In the genomic region with DNA sequence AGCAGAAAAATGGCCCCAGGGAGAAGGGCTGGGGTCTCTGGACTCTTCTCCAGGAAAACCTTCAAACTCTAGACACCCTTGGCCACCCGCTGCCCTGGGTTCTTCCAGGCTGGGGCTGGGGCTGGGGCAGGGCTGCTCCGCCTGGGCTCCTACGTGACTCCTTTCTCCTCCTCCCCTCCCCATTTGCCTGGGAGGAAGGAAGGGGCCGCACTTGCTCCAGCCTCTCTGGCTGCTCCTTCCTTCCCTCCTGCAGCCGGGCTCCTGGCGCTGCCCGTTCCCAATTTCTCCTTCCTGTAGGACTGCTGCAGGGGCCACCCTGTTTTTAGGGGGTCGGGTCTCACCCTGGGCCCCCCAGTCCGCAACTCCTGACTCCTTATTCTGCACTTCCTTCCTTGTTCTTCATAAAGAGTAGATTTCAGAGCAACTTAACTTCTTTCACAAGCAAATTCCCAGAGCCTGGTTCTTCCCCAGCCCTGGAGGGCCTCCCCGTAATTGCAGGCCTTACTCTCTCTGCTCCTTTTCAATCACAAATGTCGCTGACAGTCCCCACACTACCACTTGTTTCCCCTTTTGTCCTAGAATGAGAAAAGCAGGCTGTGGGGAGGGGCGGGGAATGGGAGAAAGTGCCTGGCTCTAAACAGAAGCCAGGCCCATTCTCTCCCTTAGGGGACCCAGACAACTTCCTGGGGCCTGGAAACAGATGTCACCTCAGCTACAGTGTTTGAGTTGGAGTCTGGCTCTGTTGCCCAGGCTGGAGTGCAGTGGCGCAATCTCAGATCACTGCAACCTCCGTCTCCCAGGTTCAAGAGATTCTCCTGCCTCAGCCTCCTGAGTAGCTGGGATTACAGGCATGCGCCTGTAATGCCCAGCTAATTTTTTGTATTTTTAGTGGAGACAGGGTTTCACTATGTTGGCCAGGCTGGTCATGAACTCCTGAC, we compare ENCODE assay signal across 2 cellular contexts.
TF ChIP-seq lines count a peak whose summit lies in the region.

No MANE protein-coding gene starts in this region.

TF ChIP-seq in SK-N-SH, 30 proteins besides CTCF, POLR2A, EP300 and RAD21 (continued from another document):
- no peak for TF ChIP-seq RFX5 (IDR thresholded peaks at IDR 0.05; ENCODE audit: low read length)
- TF ChIP-seq, protein P1, sequence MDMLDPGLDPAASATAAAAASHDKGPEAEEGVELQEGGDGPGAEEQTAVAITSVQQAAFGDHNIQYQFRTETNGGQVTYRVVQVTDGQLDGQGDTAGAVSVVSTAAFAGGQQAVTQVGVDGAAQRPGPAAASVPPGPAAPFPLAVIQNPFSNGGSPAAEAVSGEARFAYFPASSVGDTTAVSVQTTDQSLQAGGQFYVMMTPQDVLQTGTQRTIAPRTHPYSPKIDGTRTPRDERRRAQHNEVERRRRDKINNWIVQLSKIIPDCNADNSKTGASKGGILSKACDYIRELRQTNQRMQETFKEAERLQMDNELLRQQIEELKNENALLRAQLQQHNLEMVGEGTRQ (IDR thresholded peaks at IDR 0.05; ENCODE audit: borderline replicate concordance, low read depth, low read length): no peak
- TF ChIP-seq TCF12 (IDR thresholded peaks at IDR 0.05): no peak
- no peak for TF ChIP-seq NRF1 (IDR thresholded peaks at IDR 0.05; ENCODE audit: low read depth, low read length)
- TF ChIP-seq TAF1 (IDR thresholded peaks at IDR 0.05; ENCODE audit: borderline replicate concordance, low read depth, low read length): no peak
- no peak for TF ChIP-seq TEAD4 (IDR thresholded peaks at IDR 0.05; ENCODE audit: borderline replicate concordance, insufficient read depth)
- TF ChIP-seq, protein P2, sequence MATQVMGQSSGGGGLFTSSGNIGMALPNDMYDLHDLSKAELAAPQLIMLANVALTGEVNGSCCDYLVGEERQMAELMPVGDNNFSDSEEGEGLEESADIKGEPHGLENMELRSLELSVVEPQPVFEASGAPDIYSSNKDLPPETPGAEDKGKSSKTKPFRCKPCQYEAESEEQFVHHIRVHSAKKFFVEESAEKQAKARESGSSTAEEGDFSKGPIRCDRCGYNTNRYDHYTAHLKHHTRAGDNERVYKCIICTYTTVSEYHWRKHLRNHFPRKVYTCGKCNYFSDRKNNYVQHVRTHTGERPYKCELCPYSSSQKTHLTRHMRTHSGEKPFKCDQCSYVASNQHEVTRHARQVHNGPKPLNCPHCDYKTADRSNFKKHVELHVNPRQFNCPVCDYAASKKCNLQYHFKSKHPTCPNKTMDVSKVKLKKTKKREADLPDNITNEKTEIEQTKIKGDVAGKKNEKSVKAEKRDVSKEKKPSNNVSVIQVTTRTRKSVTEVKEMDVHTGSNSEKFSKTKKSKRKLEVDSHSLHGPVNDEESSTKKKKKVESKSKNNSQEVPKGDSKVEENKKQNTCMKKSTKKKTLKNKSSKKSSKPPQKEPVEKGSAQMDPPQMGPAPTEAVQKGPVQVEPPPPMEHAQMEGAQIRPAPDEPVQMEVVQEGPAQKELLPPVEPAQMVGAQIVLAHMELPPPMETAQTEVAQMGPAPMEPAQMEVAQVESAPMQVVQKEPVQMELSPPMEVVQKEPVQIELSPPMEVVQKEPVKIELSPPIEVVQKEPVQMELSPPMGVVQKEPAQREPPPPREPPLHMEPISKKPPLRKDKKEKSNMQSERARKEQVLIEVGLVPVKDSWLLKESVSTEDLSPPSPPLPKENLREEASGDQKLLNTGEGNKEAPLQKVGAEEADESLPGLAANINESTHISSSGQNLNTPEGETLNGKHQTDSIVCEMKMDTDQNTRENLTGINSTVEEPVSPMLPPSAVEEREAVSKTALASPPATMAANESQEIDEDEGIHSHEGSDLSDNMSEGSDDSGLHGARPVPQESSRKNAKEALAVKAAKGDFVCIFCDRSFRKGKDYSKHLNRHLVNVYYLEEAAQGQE (IDR thresholded peaks at IDR 0.05; ENCODE audit: low read depth, low read length): no peak
- TF ChIP-seq EZH2phosphoT487 (IDR thresholded peaks at IDR 0.05; ENCODE audit: borderline replicate concordance, low read depth): no peak
- no peak for TF ChIP-seq FOSL2 (IDR thresholded peaks at IDR 0.05; ENCODE audit: borderline replicate concordance, low read depth)
- no peak for TF ChIP-seq SIN3A (IDR thresholded peaks at IDR 0.05; ENCODE audit: borderline replicate concordance, low read depth, low read length)

TF ChIP-seq in SK-N-SH treated with all-trans-retinoic acid at 6 μM for 48 hours, 23 proteins besides CTCF, POLR2A, EP300 and RAD21 (continued from another document):
- TF ChIP-seq, protein P3, sequence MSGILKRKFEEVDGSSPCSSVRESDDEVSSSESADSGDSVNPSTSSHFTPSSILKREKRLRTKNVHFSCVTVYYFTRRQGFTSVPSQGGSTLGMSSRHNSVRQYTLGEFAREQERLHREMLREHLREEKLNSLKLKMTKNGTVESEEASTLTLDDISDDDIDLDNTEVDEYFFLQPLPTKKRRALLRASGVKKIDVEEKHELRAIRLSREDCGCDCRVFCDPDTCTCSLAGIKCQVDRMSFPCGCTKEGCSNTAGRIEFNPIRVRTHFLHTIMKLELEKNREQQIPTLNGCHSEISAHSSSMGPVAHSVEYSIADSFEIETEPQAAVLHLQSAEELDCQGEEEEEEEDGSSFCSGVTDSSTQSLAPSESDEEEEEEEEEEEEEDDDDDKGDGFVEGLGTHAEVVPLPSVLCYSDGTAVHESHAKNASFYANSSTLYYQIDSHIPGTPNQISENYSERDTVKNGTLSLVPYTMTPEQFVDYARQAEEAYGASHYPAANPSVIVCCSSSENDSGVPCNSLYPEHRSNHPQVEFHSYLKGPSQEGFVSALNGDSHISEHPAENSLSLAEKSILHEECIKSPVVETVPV (CRISPR knock-in tag; IDR thresholded peaks at IDR 0.05): no peak
TF ChIP-seq in SK-N-SH treated with all-trans-retinoic acid at 6 μM for 48 hours: peak in this region for 0.
